In the genomic region with DNA sequence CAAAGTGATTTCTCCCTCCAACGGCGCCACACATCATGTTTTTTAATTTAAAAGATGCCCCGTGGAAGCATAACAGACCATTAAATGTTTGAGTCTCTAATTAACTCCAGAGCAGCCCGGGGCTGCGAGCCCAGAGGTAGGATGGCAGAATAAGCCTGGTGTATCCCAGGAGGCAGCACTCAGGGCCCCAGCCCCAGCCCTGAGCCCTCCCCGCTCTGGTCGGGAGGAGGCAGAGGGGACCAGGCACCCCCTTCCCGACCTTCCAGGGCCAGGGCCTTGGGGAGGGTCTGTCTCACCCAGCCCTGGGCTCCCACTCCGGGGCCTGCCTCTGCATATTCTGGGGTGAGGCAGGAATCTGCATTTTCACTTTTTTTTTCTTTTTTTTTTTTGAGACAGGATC, we compare ENCODE assay signal across 29 cellular contexts.
"Had no signal": no experiment of that assay in that cellular context is flagged by ENCODE, and none has a peak within 500 bp of the region (broad histone marks: within the 10 kb centered on the region; RNA-seq: fewer than 3 reads in every experiment).

No MANE protein-coding gene starts in this region.

- H3K27ac Mint-ChIP-seq: mesothelial cell of epicardium; natural killer cell; nephron progenitor cell; neural progenitor cell; stimulated activated naive B cell treated with anti-CD40 and anti-IgM and Interleukin-4, amounts not matched to agents 10 μg/mL and 1 μg/mL and 100 μg/mL, for 72 hours had no signal

- H3K36me3 ChIP-seq: neural progenitor cell, neutrophil, right lobe of liver, stomach, thyroid gland, transverse colon, upper lobe of left lung, vagina had no signal

- H3K4me1 ChIP-seq: neural progenitor cell, parathyroid adenoma, right lobe of liver, stomach, testis, thyroid gland, transverse colon, upper lobe of left lung, vagina had no signal

- H3K4me3 ChIP-seq: lung, neural progenitor cell, psoas muscle, right lobe of liver, smooth muscle cell, stomach, testis, thyroid gland, transverse colon, upper lobe of left lung, vagina had no signal

- DNase-seq: hippocampal formation; kidney glomerular epithelial cell; left cardiac atrium; mesendoderm; naive B cell; natural killer cell; nephron progenitor cell; occipital lobe; psoas muscle; right lobe of liver; stimulated activated CD4-positive, alpha-beta T cell treated with anti-CD3 and anti-CD28 coated beads, Interleukin-1b, Interleukin-23, amount 100 ng/mL, for 48 hours; stimulated activated CD4-positive, alpha-beta T cell treated with anti-CD3 and anti-CD28 coated beads, Interleukin-2, amount 100 ng/mL, for 48 hours; stimulated activated CD4-positive, alpha-beta T cell treated with anti-CD3 and anti-CD28 coated beads, Interleukin-4, amount 100 ng/mL, for 4 hours; stimulated activated CD8-positive, alpha-beta memory T cell treated with anti-CD3 and anti-CD28 coated beads, Interleukin-4, amount 100 ng/mL, for 48 hours; stimulated activated naive B cell treated with anti-CD40 and anti-IgM and Interleukin-4, amounts not matched to agents 10 μg/mL and 1 μg/mL and 100 μg/mL, for 72 hours; stimulated activated naive CD8-positive, alpha-beta T cell treated with anti-CD3 and anti-CD28 coated beads, Interleukin-15, Interleukin-2, amounts not matched to agents 100 U/mL and 50 U/mL, for 24 hours; stomach; testis; thyroid gland; transverse colon had no signal

- H3K4me1 Mint-ChIP-seq: mesothelial cell of epicardium had no signal

- H3K36me3 Mint-ChIP-seq: natural killer cell had no signal

- H3K9me3 Mint-ChIP-seq: natural killer cell; stimulated activated naive B cell treated with anti-CD40 and anti-IgM and Interleukin-4, amounts not matched to agents 10 μg/mL and 1 μg/mL and 100 μg/mL, for 72 hours had no signal

- H3K27me3 ChIP-seq: neural progenitor cell, right lobe of liver, testis, thyroid gland, upper lobe of left lung, vagina had no signal

- H3K27ac ChIP-seq: neural progenitor cell, neutrophil, parathyroid adenoma, psoas muscle, right lobe of liver, stomach, testis, thyroid gland, transverse colon, upper lobe of left lung, vagina had no signal

- H3K4me3 Mint-ChIP-seq: mesothelial cell of epicardium; naive B cell; natural killer cell; nephron progenitor cell; neural progenitor cell; stimulated activated naive B cell treated with anti-CD40 and anti-IgM and Interleukin-4, amounts not matched to agents 10 μg/mL and 1 μg/mL and 100 μg/mL, for 72 hours had no signal

- H3K9me3 ChIP-seq: neutrophil, right lobe of liver, testis, thyroid gland had no signal

- ATAC-seq: left cardiac atrium; left lobe of liver; natural killer cell; right lobe of liver; stimulated activated naive B cell treated with anti-CD40 and anti-IgM and Interleukin-4, amounts not matched to agents 10 μg/mL and 1 μg/mL and 100 μg/mL, for 72 hours; stimulated activated naive CD8-positive, alpha-beta T cell treated with anti-CD3 and anti-CD28 coated beads, Interleukin-15, Interleukin-2, amounts not matched to agents 100 U/mL and 50 U/mL, for 24 hours had no signal
